ENCODE assay signal across 7 cellular contexts in genomic region chr5:178895615-178896571, GRCh38. TPM values are rescaled to one million over a fixed set of nuclear protein-coding genes. Genes with fewer than 3 reads are reported as not detected.
DNase-seq lines count a peak whose midpoint lies in the region; ATAC-seq and TF ChIP-seq lines count a peak whose summit lies in the region.

Gene ZFP2, plus strand, starts transcription at chr5:178895913. Its CDS starts 35,401 bp downstream, at chr5:178931314.

- peaks cover 4% of the 10 kb centered on the region for H3K27me3 Mint-ChIP-seq in activated T-helper 1 cell treated with anti-CD3 and anti-CD28 coated beads, Interleukin-12 subunit alpha, Interleukin-12 subunit beta, Interleukin-2, Interleukin-4 antibody, amounts not matched to agents 30 ng/mL and 10 ng/mL and 1 ng/mL, durations not matched to agents 14 hours and 24 hours and 36 hours (ENCODE audit: insufficient read depth)

- H3K4me3 ChIP-seq in fibroblast of mammary gland (ENCODE audit: control insufficient read depth, low read depth, low read length), result peak within 1 kb of the TSS; percentile 64
- H3K4me3 ChIP-seq in muscle layer of duodenum (ENCODE audit: low read depth in 1 of 2, low read length in 2 of 2), result peak within 1 kb of the TSS; percentile 63 to 66
- H3K4me3 ChIP-seq in testis, result peak within 1 kb of the TSS; percentile 66 to 72

- peaks cover 0 to 2% of the 10 kb centered on the region in 2 donors for H3K9me3 ChIP-seq in muscle layer of duodenum (ENCODE audit: control insufficient read depth in 1 of 2, low read length in 2 of 2)
- no peaks in the 10 kb centered on the region for H3K9me3 ChIP-seq in testis

- WGBS in testis, 2 donors, result 2 to 6% methylated on average over 14 to 73 of the region's 79 CpGs

- H3K27me3 ChIP-seq in muscle layer of duodenum (ENCODE audit: low read depth, low read length) (no peaks in the 10 kb centered on the region), testis (no peaks in the 10 kb centered on the region)

- ATAC-seq in GM18498 (IDR thresholded peaks at IDR 0.05; ENCODE audit: unreplicated experiment) (peak; percentile 80), HG02571 (IDR thresholded peaks at IDR 0.05; ENCODE audit: unreplicated experiment) (no peak)

- no peaks in the 10 kb centered on the region for H3K4me1 ChIP-seq in muscle layer of duodenum (ENCODE audit: control insufficient read depth in 1 of 2, insufficient read depth in 2 of 2, low read length in 2 of 2)
- H3K4me1 ChIP-seq in testis, result no peaks in the 10 kb centered on the region

- intact Hi-C loops in activated T-helper 1 cell treated with anti-CD3 and anti-CD28 coated beads, Interleukin-12 subunit alpha, Interleukin-12 subunit beta, Interleukin-2, Interleukin-4 antibody, amounts not matched to agents 30 ng/mL and 10 ng/mL and 1 ng/mL, durations not matched to agents 14 hours and 24 hours and 36 hours (cut with micrococcal nuclease), result no loop called here
- intact Hi-C loops in testis (cut with DNase I; ENCODE audit: low total_unique reads), result no loop called here

- H3K36me3 ChIP-seq in muscle layer of duodenum (ENCODE audit: control insufficient read depth in 1 of 2, insufficient read depth in 2 of 2, low read length in 2 of 2), result no peaks in the 10 kb centered on the region
- no peaks in the 10 kb centered on the region for H3K36me3 ChIP-seq in testis (ENCODE audit: low read depth, missing control alignments)

- no peak within 1 kb of the TSS for H3K27ac ChIP-seq in muscle layer of duodenum (ENCODE audit: low read length)
- peak within 1 kb of the TSS; percentile 9 to 36 for H3K27ac ChIP-seq in testis

- DNase-seq in NCI-H460 (ENCODE audit: extremely low read depth, low read depth), result peak; percentile 27
- no peak for DNase-seq in activated T-helper 1 cell treated with anti-CD3 and anti-CD28 coated beads, Interleukin-12 subunit alpha, Interleukin-12 subunit beta, Interleukin-2, Interleukin-4 antibody, amounts not matched to agents 30 ng/mL and 10 ng/mL and 1 ng/mL, durations not matched to agents 14 hours and 24 hours and 36 hours (ENCODE audit: low spot score)
- peak; percentile 42 for DNase-seq in fibroblast of mammary gland (ENCODE audit: low read depth)
- peak; percentile 83 for DNase-seq in testis

- H3K4me3 Mint-ChIP-seq in activated T-helper 1 cell treated with anti-CD3 and anti-CD28 coated beads, Interleukin-12 subunit alpha, Interleukin-12 subunit beta, Interleukin-2, Interleukin-4 antibody, amounts not matched to agents 30 ng/mL and 10 ng/mL and 1 ng/mL, durations not matched to agents 14 hours and 24 hours and 36 hours, result peak within 1 kb of the TSS; percentile 54

- TF ChIP-seq CTCF in fibroblast of mammary gland (conservative IDR thresholded peaks at IDR 0.05; ENCODE audit: control insufficient read depth, insufficient read depth, low read depth, low read length) (no peak), testis (IDR thresholded peaks at IDR 0.05) (no peak)

- no peak for TF ChIP-seq POLR2A in testis (IDR thresholded peaks at IDR 0.05)

- no peak within 1 kb of the TSS for H3K27ac Mint-ChIP-seq in activated T-helper 1 cell treated with anti-CD3 and anti-CD28 coated beads, Interleukin-12 subunit alpha, Interleukin-12 subunit beta, Interleukin-2, Interleukin-4 antibody, amounts not matched to agents 30 ng/mL and 10 ng/mL and 1 ng/mL, durations not matched to agents 14 hours and 24 hours and 36 hours

- peaks cover 2% of the 10 kb centered on the region for H3K36me3 Mint-ChIP-seq in activated T-helper 1 cell treated with anti-CD3 and anti-CD28 coated beads, Interleukin-12 subunit alpha, Interleukin-12 subunit beta, Interleukin-2, Interleukin-4 antibody, amounts not matched to agents 30 ng/mL and 10 ng/mL and 1 ng/mL, durations not matched to agents 14 hours and 24 hours and 36 hours (ENCODE audit: low read depth)

- H3K9me3 Mint-ChIP-seq in activated T-helper 1 cell treated with anti-CD3 and anti-CD28 coated beads, Interleukin-12 subunit alpha, Interleukin-12 subunit beta, Interleukin-2, Interleukin-4 antibody, amounts not matched to agents 30 ng/mL and 10 ng/mL and 1 ng/mL, durations not matched to agents 14 hours and 24 hours and 36 hours, result peaks cover 58% of the 10 kb centered on the region

- no peaks in the 10 kb centered on the region for H3K4me1 Mint-ChIP-seq in activated T-helper 1 cell treated with anti-CD3 and anti-CD28 coated beads, Interleukin-12 subunit alpha, Interleukin-12 subunit beta, Interleukin-2, Interleukin-4 antibody, amounts not matched to agents 30 ng/mL and 10 ng/mL and 1 ng/mL, durations not matched to agents 14 hours and 24 hours and 36 hours (ENCODE audit: low read depth)

RNA-seq across cellular contexts. Expression of gene ZFP2, which starts in this region (rescaled TPM):
- total RNA-seq in NCI-H460 (2014; rRNA removed; shearing (Covaris generic)), result 0.26 and 0.35 TPM in 2 replicates
- polyA plus RNA-seq in NCI-H460 (2014; cell fraction: nucleus; rRNA removed), result 0.20 TPM in 1 of 2 replicates, not detected in the other
- total RNA-seq in activated T-helper 1 cell treated with anti-CD3 and anti-CD28 coated beads, Interleukin-12 subunit alpha, Interleukin-12 subunit beta, Interleukin-2, Interleukin-4 antibody, amounts not matched to agents 30 ng/mL and 10 ng/mL and 1 ng/mL, durations not matched to agents 14 hours and 24 hours and 36 hours, result 0.07 and 0.41 TPM in 2 replicates
- total RNA-seq in testis, result 10 to 100 TPM in 1 of 2 donors, 1 to 10 TPM in 1; 6.8 to 10.4 TPM
- 2.7 TPM for polyA plus RNA-seq in testis (ENCODE audit: insufficient read depth, low read depth, low replicate concordance)

Comparison
In these comparisons a context has a peak if more than half of its experiments do, and no peak if none do; other contexts are left out.
1. Peak in DNase-seq in NCI-H460; RNA of the gene not detected or under 1 TPM.